27 cellular contexts compared by ENCODE assay signal in the genomic region with DNA sequence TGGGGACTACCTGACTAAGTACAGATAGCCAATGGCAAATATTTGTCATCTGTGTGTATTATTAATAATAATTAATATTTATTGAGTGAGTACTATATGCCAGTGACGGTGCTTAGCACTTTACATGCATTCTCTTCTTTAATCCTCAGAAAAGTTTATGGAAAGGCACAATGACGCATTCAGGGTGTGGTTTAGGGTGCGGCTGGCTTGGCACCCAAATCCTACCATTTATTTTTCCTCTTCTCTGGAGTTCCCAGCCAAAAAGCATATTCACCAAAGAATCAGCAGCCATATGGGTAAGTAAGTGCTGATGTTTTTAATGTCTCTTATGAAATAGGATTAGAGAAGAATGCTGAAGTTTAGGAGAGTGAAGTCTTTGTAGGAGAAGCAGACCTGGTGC.
DNase-seq lines count a peak whose midpoint lies in the region; TF ChIP-seq lines count a peak whose summit lies in the region.
"Had no signal": no experiment of that assay in that cellular context is flagged by ENCODE, and none has a peak within 500 bp of the region (broad histone marks: within the 10 kb centered on the region; RNA-seq: fewer than 3 reads in every experiment).

No MANE protein-coding gene starts in this region.

- H3K27me3 ChIP-seq in GM23248 (replicated peaks; ENCODE audit: insufficient read depth) (no peaks in the 10 kb centered on the region), suprapubic skin (no peaks in the 10 kb centered on the region)
- H3K27me3 ChIP-seq: ascending aorta; BLaER1 treated with 17β-estradiol and CSF1 and Interleukin-3, amounts not matched to agents 10 nM and 100 nM; neural progenitor cell; uterus had no signal

- H3K79me2 ChIP-seq in GM23248 (ENCODE audit: insufficient read depth) = no peaks in the 10 kb centered on the region
- H3K79me2 ChIP-seq: parathyroid adenoma had no signal

- H2AFZ ChIP-seq in GM23248 = no peak overlapping the region
- H2AFZ ChIP-seq: neural progenitor cell, parathyroid adenoma had no signal

- H3K4me3 ChIP-seq in GM23248 (no peak overlapping the region), fibroblast of mammary gland (ENCODE audit: control insufficient read depth, low read depth, low read length) (no peak overlapping the region), suprapubic skin (no peak overlapping the region)
- H3K4me3 ChIP-seq: ascending aorta; BLaER1 treated with 17β-estradiol and CSF1 and Interleukin-3, amounts not matched to agents 10 nM and 100 nM; coronary artery; left ventricle myocardium inferior; neural progenitor cell; smooth muscle cell; uterus had no signal

- H3K4me2 ChIP-seq in GM23248 (ENCODE audit: unreplicated experiment) = no peak overlapping the region
- H3K4me2 ChIP-seq: BLaER1 treated with 17β-estradiol and CSF1 and Interleukin-3, amounts not matched to agents 10 nM and 100 nM; neural progenitor cell; smooth muscle cell had no signal

- POLR2A ChIA-PET in RWPE1 (lab: Yijun Ruan, JAX; ENCODE audit: low non-redundant PET) = no interaction called here

- peaks cover 10% of the 10 kb centered on the region; the same call in 1 of the 2 replicates for H3K4me1 ChIP-seq in GM23248 (ENCODE audit: insufficient read depth)
- no peaks in the 10 kb centered on the region for H3K4me1 ChIP-seq in suprapubic skin
- H3K4me1 ChIP-seq: ascending aorta, left ventricle myocardium inferior, neural progenitor cell, parathyroid adenoma, uterus had no signal

- no peak overlapping the region for H3K27ac ChIP-seq in GM23248
- peak overlapping the region; percentile 83 for H3K27ac ChIP-seq in RWPE1
- peak overlapping the region; percentile 30 for H3K27ac ChIP-seq in suprapubic skin
- H3K27ac ChIP-seq: ascending aorta; BLaER1 treated with 17β-estradiol and CSF1 and Interleukin-3, amounts not matched to agents 10 nM and 100 nM; coronary artery; left ventricle myocardium inferior; neural progenitor cell; parathyroid adenoma; uterus had no signal

- no peaks in the 10 kb centered on the region for H4K20me1 ChIP-seq in GM23248 (ENCODE audit: insufficient read depth)
- H4K20me1 ChIP-seq: BLaER1 treated with 17β-estradiol and CSF1 and Interleukin-3, amounts not matched to agents 10 nM and 100 nM had no signal

- TF ChIP-seq CTCF in RWPE1 (conservative IDR thresholded peaks at IDR 0.05; ENCODE audit: low read depth) (no peak), fibroblast of mammary gland (conservative IDR thresholded peaks at IDR 0.05; ENCODE audit: control insufficient read depth, insufficient read depth, low read depth, low read length) (no peak), suprapubic skin (IDR thresholded peaks at IDR 0.05) (no peak)

- CTCF ChIA-PET in RWPE1 (lab: Yijun Ruan, JAX) = interaction anchor here (0.9 kb wide), 1 partner anchor 369 kb away, joined by 3 read pairs; no protein-coding TSS in a partner anchor

- TF ChIP-seq EP300 in suprapubic skin (IDR thresholded peaks at IDR 0.05) = no peak

- TF ChIP-seq POLR2A in suprapubic skin (IDR thresholded peaks at IDR 0.05) = no peak

- DNase-seq in GM23248 (peak; percentile 57), RWPE1 (ENCODE audit: low spot score) (peak; percentile 42), fibroblast of mammary gland (ENCODE audit: low read depth) (peak; percentile 57), suprapubic skin (ENCODE audit: low spot score in 2 of 2) (no peak), NCI-H1048 (lab: John Stamatoyannopoulos, UW) (no peak), NCI-H2227 (lab: John Stamatoyannopoulos, UW; ENCODE audit: unreplicated experiment) (no peak)
- DNase-seq in stimulated activated CD4-positive, alpha-beta T cell treated with anti-CD3 and anti-CD28 coated beads, Interleukin-4, amount 100 ng/mL, for 1 hour = no peak
- DNase-seq: activated CD8-positive, alpha-beta memory T cell treated with anti-CD3 and anti-CD28 coated beads, Interleukin-2, amount 10 ng/mL, durations not matched to agents 7 days and 5 days; activated T-cell treated with anti-CD3 and anti-CD28 coated beads, Interleukin-2, amount 50 U/mL, for 48 hours; effector CD8-positive, alpha-beta T cell; erythroblast; H9; left ventricle myocardium inferior; mesenchymal stem cell; NCI-H1436; NCI-H2081; NCI-H345; NCI-H69; stimulated activated naive CD8-positive, alpha-beta T cell treated with anti-CD3 and anti-CD28 coated beads, Interleukin-15, Interleukin-2, amounts not matched to agents 100 U/mL and 50 U/mL, for 24 hours; T-helper 2 cell; uterus had no signal

- in situ Hi-C loops in GM23248 (cut with MboI) = no loop called here

- H3F3A ChIP-seq in GM23248 (ENCODE audit: insufficient read depth) = peaks cover 13% of the 10 kb centered on the region

- no peaks in the 10 kb centered on the region for H3K36me3 ChIP-seq in GM23248 (ENCODE audit: low read depth)
- no peaks in the 10 kb centered on the region for H3K36me3 ChIP-seq in suprapubic skin
- H3K36me3 ChIP-seq: ascending aorta; BLaER1 treated with 17β-estradiol and CSF1 and Interleukin-3, amounts not matched to agents 10 nM and 100 nM; left ventricle myocardium inferior; neural progenitor cell; uterus had no signal

- 6 to 14% methylated on average over 3 of the region's 3 CpGs for WGBS in GM23248 (ENCODE audit: low coverage in 1 of 2, low lambda C conversion rate in 2 of 2, missing lambda C conversion rate in 2 of 2), 2 experiments
- WGBS in suprapubic skin = 12% methylated on average over 3 of the region's 3 CpGs

- H3K9me2 ChIP-seq in GM23248 (ENCODE audit: insufficient read depth) = no peaks in the 10 kb centered on the region

- H3K9me3 ChIP-seq in GM23248 (ENCODE audit: low read depth) (no peaks in the 10 kb centered on the region), suprapubic skin (no peaks in the 10 kb centered on the region)
- H3K9me3 ChIP-seq: ascending aorta, uterus had no signal

- no peak overlapping the region for H3K9ac ChIP-seq in GM23248
- H3K9ac ChIP-seq: BLaER1 treated with 17β-estradiol and CSF1 and Interleukin-3, amounts not matched to agents 10 nM and 100 nM; neural progenitor cell; parathyroid adenoma had no signal

Comparison
In these comparisons a context has a peak if more than half of its experiments do, and no peak if none do; other contexts are left out.
1. DNase-seq: peak in GM23248 (single experiment), RWPE1 (single experiment) and fibroblast of mammary gland (single experiment); none in suprapubic skin (0 of 2), stimulated activated CD4-positive, alpha-beta T cell treated with anti-CD3 and anti-CD28 coated beads, Interleukin-4, amount 100 ng/mL, for 1 hour (single experiment), NCI-H1048 (single experiment) and NCI-H2227 (single experiment).